In genomic region chr16:51343411-51343810, GRCh38 we compare ENCODE assay signal across 19 cellular contexts.
A peak's percentile ranks its signal among the peaks of the same experiment; 100 is the strongest.
DNase-seq lines count a peak whose midpoint lies in the region; ATAC-seq and TF ChIP-seq lines count a peak whose summit lies in the region.
"Had no signal": no experiment of that assay in that cellular context is flagged by ENCODE, and none has a peak within 500 bp of the region (broad histone marks: within the 10 kb centered on the region; RNA-seq: fewer than 3 reads in every experiment).

No MANE protein-coding gene starts in this region.

- H3K9ac ChIP-seq in adipocyte (ENCODE audit: low read length), result no peak overlapping the region
- H3K9ac ChIP-seq: BLaER1 had no signal

- H3K9me3 ChIP-seq in adipocyte (ENCODE audit: control insufficient read depth, low read length), result no peaks in the 10 kb centered on the region
- H3K9me3 ChIP-seq: BLaER1 had no signal

- no peak overlapping the region for H3K4me3 Mint-ChIP-seq in stimulated activated memory B cell treated with anti-CD40 and anti-IgM and Interleukin-4, amounts not matched to agents 10 μg/mL and 1 μg/mL and 100 μg/mL, for 72 hours
- H3K4me3 Mint-ChIP-seq: CD4-positive, CD25-positive, alpha-beta regulatory T cell had no signal

- H3K27ac ChIP-seq in coronary artery, result no peak overlapping the region
- H3K27ac ChIP-seq: BLaER1 had no signal

- DNase-seq in EH (ENCODE audit: low read depth) (peak; percentile 19), adipocyte (ENCODE audit: low read depth) (peak; percentile 11), choroid plexus epithelial cell (ENCODE audit: low read depth) (peak; percentile 30), fibroblast of the aortic adventitia (ENCODE audit: low read depth) (peak; percentile 61), coronary artery (ENCODE audit: low spot score) (no peak), KG1 (lab: John Stamatoyannopoulos, UW) (no peak)
- no peak for DNase-seq in activated CD4-positive, CD25-positive, alpha-beta regulatory T cell treated with anti-CD3 and anti-CD28 coated beads, Interleukin-2, amount 50 U/mL, for 72 hours
- DNase-seq: CD4-positive, CD25-positive, alpha-beta regulatory T cell; DMS153; DND-41; Kasumi-1; NCI-H1105 treated with DMSO at 0.1 percent for 48 hours; NCI-H2029; NCI-H446; NCI-H524 treated with DMSO at 0.1 percent for 48 hours; NCI-H774; SIG-M5 had no signal

- H3K4me1 Mint-ChIP-seq in stimulated activated memory B cell treated with anti-CD40 and anti-IgM and Interleukin-4, amounts not matched to agents 10 μg/mL and 1 μg/mL and 100 μg/mL, for 72 hours, result no peaks in the 10 kb centered on the region
- H3K4me1 Mint-ChIP-seq: CD4-positive, CD25-positive, alpha-beta regulatory T cell had no signal

- no peak overlapping the region for H3K4me3 ChIP-seq in adipocyte (ENCODE audit: low read length)
- no peak overlapping the region for H3K4me3 ChIP-seq in choroid plexus epithelial cell (ENCODE audit: low read depth, low read length)
- H3K4me3 ChIP-seq in fibroblast of the aortic adventitia (ENCODE audit: low read depth, low read length), result no peak overlapping the region
- no peak overlapping the region for H3K4me3 ChIP-seq in coronary artery
- H3K4me3 ChIP-seq: BLaER1 had no signal

- H3K36me3 Mint-ChIP-seq in stimulated activated memory B cell treated with anti-CD40 and anti-IgM and Interleukin-4, amounts not matched to agents 10 μg/mL and 1 μg/mL and 100 μg/mL, for 72 hours, result no peaks in the 10 kb centered on the region
- H3K36me3 Mint-ChIP-seq: CD4-positive, CD25-positive, alpha-beta regulatory T cell had no signal

- no peaks in the 10 kb centered on the region for H3K4me1 ChIP-seq in adipocyte (ENCODE audit: control insufficient read depth, insufficient read depth, low read length)
- H3K4me1 ChIP-seq: BLaER1 had no signal

- peaks cover 5% of the 10 kb centered on the region for H3K9me3 Mint-ChIP-seq in stimulated activated memory B cell treated with anti-CD40 and anti-IgM and Interleukin-4, amounts not matched to agents 10 μg/mL and 1 μg/mL and 100 μg/mL, for 72 hours

- TF ChIP-seq CTCF in choroid plexus epithelial cell (conservative IDR thresholded peaks at IDR 0.05; ENCODE audit: low read depth, low read length), result no peak
- no peak for TF ChIP-seq CTCF in fibroblast of the aortic adventitia (IDR thresholded peaks at IDR 0.05; ENCODE audit: insufficient read depth, low read length)
- TF ChIP-seq CTCF in coronary artery (IDR thresholded peaks at IDR 0.05), result no peak

- H3K27me3 ChIP-seq in adipocyte (replicated peaks; ENCODE audit: control insufficient read depth, insufficient read depth, low read length), result peaks cover 5% of the 10 kb centered on the region
- H3K27me3 ChIP-seq: BLaER1 had no signal

- no peaks in the 10 kb centered on the region for H3K27me3 Mint-ChIP-seq in stimulated activated memory B cell treated with anti-CD40 and anti-IgM and Interleukin-4, amounts not matched to agents 10 μg/mL and 1 μg/mL and 100 μg/mL, for 72 hours
- H3K27me3 Mint-ChIP-seq: CD4-positive, CD25-positive, alpha-beta regulatory T cell had no signal

- no peak for ATAC-seq in stimulated activated memory B cell treated with anti-CD40 and anti-IgM and Interleukin-4, amounts not matched to agents 10 μg/mL and 1 μg/mL and 100 μg/mL, for 72 hours

- H3K36me3 ChIP-seq in adipocyte (ENCODE audit: control insufficient read depth, insufficient read depth, low read length, severe bottlenecking), result no peaks in the 10 kb centered on the region
- H3K36me3 ChIP-seq: BLaER1 had no signal

- no peak overlapping the region for H3K27ac Mint-ChIP-seq in stimulated activated memory B cell treated with anti-CD40 and anti-IgM and Interleukin-4, amounts not matched to agents 10 μg/mL and 1 μg/mL and 100 μg/mL, for 72 hours
- H3K27ac Mint-ChIP-seq: CD4-positive, CD25-positive, alpha-beta regulatory T cell had no signal

Comparison
In these comparisons a context has a peak if more than half of its experiments do, and no peak if none do; other contexts are left out.
1. DNase-seq: peak in EH (single experiment), adipocyte (single experiment), choroid plexus epithelial cell (single experiment) and fibroblast of the aortic adventitia (single experiment); none in coronary artery (single experiment), KG1 (single experiment) and activated CD4-positive, CD25-positive, alpha-beta regulatory T cell treated with anti-CD3 and anti-CD28 coated beads, Interleukin-2, amount 50 U/mL, for 72 hours (single experiment).